Comparison of ENCODE assay signal across 11 cellular contexts in the genomic region with DNA sequence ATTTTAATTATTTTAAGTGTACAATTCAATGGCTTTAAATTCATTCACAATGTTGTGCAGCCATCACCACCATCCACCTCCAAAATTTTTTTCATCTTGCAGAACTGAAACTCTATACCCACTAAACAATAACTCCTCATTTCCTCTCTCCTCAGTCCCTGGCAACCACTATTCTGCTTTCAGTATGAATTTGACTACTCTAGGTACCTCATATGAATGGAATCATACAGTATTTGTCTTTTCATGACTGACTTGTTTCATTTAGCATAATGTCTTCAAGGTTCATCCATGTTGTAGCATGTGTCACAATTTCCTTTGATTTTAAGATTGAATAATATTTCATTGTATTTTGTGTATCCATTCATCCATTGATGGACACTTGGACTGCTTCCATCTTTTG. TPM values are rescaled to one million over a fixed set of nuclear protein-coding genes. Genes with fewer than 3 reads are reported as not detected.
DNase-seq lines count a peak whose midpoint lies in the region; ATAC-seq, FAIRE-seq and TF ChIP-seq lines count a peak whose summit lies in the region.
"Had no signal": no experiment of that assay in that cellular context is flagged by ENCODE, and none has a peak within 500 bp of the region (broad histone marks: within the 10 kb centered on the region; RNA-seq: fewer than 3 reads in every experiment).

No MANE protein-coding gene starts in this region.

- H3K9me3 Mint-ChIP-seq in activated T-helper 1 cell treated with anti-CD3 and anti-CD28 coated beads, Interleukin-12 subunit alpha, Interleukin-12 subunit beta, Interleukin-2, Interleukin-4 antibody, amounts not matched to agents 30 ng/mL and 10 ng/mL and 1 ng/mL, durations not matched to agents 14 hours and 24 hours and 36 hours: no peaks in the 10 kb centered on the region

- peak; percentile 100 for ATAC-seq in GM21529 (IDR thresholded peaks at IDR 0.05; ENCODE audit: unreplicated experiment)
- ATAC-seq in HG03139 (IDR thresholded peaks at IDR 0.05; ENCODE audit: unreplicated experiment): peak; percentile 100
- no peak for ATAC-seq in T-helper 17 cell
- no peak for ATAC-seq in aorta (ENCODE audit: low FRiP score)
- no peak for ATAC-seq in HepG2

- no peaks in the 10 kb centered on the region for H3K4me1 ChIP-seq in aorta (ENCODE audit: control insufficient read depth in 1 of 2, insufficient read depth in 2 of 2, low read length in 2 of 2)
- no peaks in the 10 kb centered on the region for H3K4me1 ChIP-seq in HepG2 (ENCODE audit: insufficient read depth, low read length)

- H3K27ac ChIP-seq in aorta (ENCODE audit: low read depth in 1 of 2, low read length in 2 of 2): no peak overlapping the region
- no peak overlapping the region for H3K27ac ChIP-seq in HepG2 (ENCODE audit: extremely low read length, insufficient read depth, low read length)
- H3K27ac ChIP-seq: 22Rv1 had no signal

- H3K4me2 ChIP-seq in HepG2 (ENCODE audit: low read depth, low read length): no peak overlapping the region

- H3K4me3 ChIP-seq in aorta (ENCODE audit: low read length in 2 of 2) (no peak overlapping the region), HepG2 (replicated peaks in 1 of 3; ENCODE audit: insufficient read depth in 1 of 3, low read depth in 2 of 3, low read length in 3 of 3) (no peak overlapping the region)

- TF ChIP-seq EP300 in HepG2 (IDR thresholded peaks at IDR 0.05; ENCODE audit: low read depth in 2 of 2, low read length in 2 of 2) (no peak), HepG2 (CRISPR knock-in tag; IDR thresholded peaks at IDR 0.05; ENCODE audit: borderline replicate concordance) (no peak)

- H3K4me3 Mint-ChIP-seq in activated T-helper 1 cell treated with anti-CD3 and anti-CD28 coated beads, Interleukin-12 subunit alpha, Interleukin-12 subunit beta, Interleukin-2, Interleukin-4 antibody, amounts not matched to agents 30 ng/mL and 10 ng/mL and 1 ng/mL, durations not matched to agents 14 hours and 24 hours and 36 hours: no peak overlapping the region
- H3K4me3 Mint-ChIP-seq in T-helper 17 cell: no peak overlapping the region

- FAIRE-seq in HepG2 (lab: Jason Lieb, UNC): no peak
- FAIRE-seq: colon had no signal

- no peaks in the 10 kb centered on the region for H4K20me1 ChIP-seq in HepG2 (ENCODE audit: insufficient read depth, low read length)

- H3K79me2 ChIP-seq in HepG2 (ENCODE audit: insufficient read depth, low read length): no peaks in the 10 kb centered on the region

- TF ChIP-seq CTCF in HepG2 (CRISPR knock-in tag; IDR thresholded peaks at IDR 0.05): no peak

- H3K36me3 ChIP-seq in aorta (ENCODE audit: control insufficient read depth in 1 of 2, insufficient read depth in 2 of 2, low read length in 1 of 2): no peaks in the 10 kb centered on the region
- H3K36me3 ChIP-seq in HepG2 (replicated peaks in 1 of 2; ENCODE audit: control insufficient read depth in 1 of 2, insufficient read depth in 2 of 2, low read length in 2 of 2): peaks cover 0 to 15% of the 10 kb centered on the region in 2 experiments; a peak in 1 of 5 replicates

- CTCF ChIA-PET in HepG2 (lab: Yijun Ruan, JAX; ENCODE audit: low intra/inter-chr PET ratio, low total read pairs): no interaction called here

- peak; percentile 21 for DNase-seq in SIG-M5 treated with dmso at 0.1 percent for 504 hours (lab: John Stamatoyannopoulos, UW; ENCODE audit: unreplicated experiment)
- no peak for DNase-seq in SIG-M5 (lab: John Stamatoyannopoulos, UW)
- peak; percentile 1 for DNase-seq in activated T-helper 1 cell treated with anti-CD3 and anti-CD28 coated beads, Interleukin-12 subunit alpha, Interleukin-12 subunit beta, Interleukin-2, Interleukin-4 antibody, amounts not matched to agents 30 ng/mL and 10 ng/mL and 1 ng/mL, durations not matched to agents 14 hours and 24 hours and 36 hours (ENCODE audit: low spot score)
- DNase-seq in T-helper 17 cell: no peak
- no peak for DNase-seq in aorta
- DNase-seq in HepG2 (ENCODE audit: low spot score): no peak

- no peaks in the 10 kb centered on the region for H3K27me3 ChIP-seq in aorta (ENCODE audit: control insufficient read depth in 1 of 2, insufficient read depth in 2 of 2, low read length in 1 of 2)
- no peaks in the 10 kb centered on the region for H3K27me3 ChIP-seq in HepG2 (ENCODE audit: control insufficient read depth in 1 of 2, insufficient read depth in 2 of 2, low read length in 2 of 2)

- no peak for TF ChIP-seq RAD21 in HepG2 (CRISPR knock-in tag; IDR thresholded peaks at IDR 0.05)

- intact Hi-C loops in activated T-helper 1 cell treated with anti-CD3 and anti-CD28 coated beads, Interleukin-12 subunit alpha, Interleukin-12 subunit beta, Interleukin-2, Interleukin-4 antibody, amounts not matched to agents 30 ng/mL and 10 ng/mL and 1 ng/mL, durations not matched to agents 14 hours and 24 hours and 36 hours (cut with micrococcal nuclease): loop anchor here (1.0 to 10.0 kb wide), 4 partner anchors 44 to 339 kb away; partner anchors contain the start of gene KIF4A
- intact Hi-C loops in aorta (cut with DNase I) (no loop called here), HepG2 (cut with micrococcal nuclease; ENCODE audit: unreplicated experiment) (no loop called here)

- POLR2A ChIA-PET in HepG2 (lab: Yijun Ruan, JAX): no interaction called here

- in situ Hi-C loops in HepG2 (cut with HindIII; ENCODE audit: extremely low pct_ligation_motif_present, low pct_unique_long_range_greater_than_20kb): no loop called here

- H3K36me3 Mint-ChIP-seq in activated T-helper 1 cell treated with anti-CD3 and anti-CD28 coated beads, Interleukin-12 subunit alpha, Interleukin-12 subunit beta, Interleukin-2, Interleukin-4 antibody, amounts not matched to agents 30 ng/mL and 10 ng/mL and 1 ng/mL, durations not matched to agents 14 hours and 24 hours and 36 hours (ENCODE audit: low read depth): peaks cover 19% of the 10 kb centered on the region
- H3K36me3 Mint-ChIP-seq in T-helper 17 cell (ENCODE audit: low read depth): no peaks in the 10 kb centered on the region

- H3K9me3 ChIP-seq in T-helper 17 cell (ENCODE audit: control insufficient read depth, low read length, poor library complexity, severe bottlenecking) (no peaks in the 10 kb centered on the region), aorta (ENCODE audit: control insufficient read depth, low read length) (no peaks in the 10 kb centered on the region), HepG2 (ENCODE audit: low read length) (no peaks in the 10 kb centered on the region)

- no TSS peak for BruUV-seq in HepG2 (replicated peaks; lab: Mats Ljungman, UMichigan)

- peaks cover 26% of the 10 kb centered on the region for H3K4me1 Mint-ChIP-seq in activated T-helper 1 cell treated with anti-CD3 and anti-CD28 coated beads, Interleukin-12 subunit alpha, Interleukin-12 subunit beta, Interleukin-2, Interleukin-4 antibody, amounts not matched to agents 30 ng/mL and 10 ng/mL and 1 ng/mL, durations not matched to agents 14 hours and 24 hours and 36 hours (ENCODE audit: low read depth)
- no peaks in the 10 kb centered on the region for H3K4me1 Mint-ChIP-seq in T-helper 17 cell

- TF ChIP-seq POLR2A in HepG2 (IDR thresholded peaks at IDR 0.05; ENCODE audit: insufficient read depth in 1 of 2, low read depth in 2 of 2, low read length in 2 of 2): no peak

- H2AFZ ChIP-seq in HepG2 (ENCODE audit: low read length): no peak overlapping the region

- H3K27me3 Mint-ChIP-seq in activated T-helper 1 cell treated with anti-CD3 and anti-CD28 coated beads, Interleukin-12 subunit alpha, Interleukin-12 subunit beta, Interleukin-2, Interleukin-4 antibody, amounts not matched to agents 30 ng/mL and 10 ng/mL and 1 ng/mL, durations not matched to agents 14 hours and 24 hours and 36 hours (ENCODE audit: insufficient read depth): no peaks in the 10 kb centered on the region
- no peaks in the 10 kb centered on the region for H3K27me3 Mint-ChIP-seq in T-helper 17 cell

- peak overlapping the region; percentile 2 for H3K27ac Mint-ChIP-seq in activated T-helper 1 cell treated with anti-CD3 and anti-CD28 coated beads, Interleukin-12 subunit alpha, Interleukin-12 subunit beta, Interleukin-2, Interleukin-4 antibody, amounts not matched to agents 30 ng/mL and 10 ng/mL and 1 ng/mL, durations not matched to agents 14 hours and 24 hours and 36 hours
- no peak overlapping the region for H3K27ac Mint-ChIP-seq in T-helper 17 cell

- no peak overlapping the region for H3K9ac ChIP-seq in HepG2 (ENCODE audit: insufficient read depth, low read depth, low read length)

RNA-seq across cellular contexts. Expression of gene KIF4A, which starts 46.9 kb away (rescaled TPM):
- 18.7 and 19.4 TPM in 2 replicates for total RNA-seq in activated T-helper 1 cell treated with anti-CD3 and anti-CD28 coated beads, Interleukin-12 subunit alpha, Interleukin-12 subunit beta, Interleukin-2, Interleukin-4 antibody, amounts not matched to agents 30 ng/mL and 10 ng/mL and 1 ng/mL, durations not matched to agents 14 hours and 24 hours and 36 hours
- under 1 TPM; 0.05 to 0.23 TPM for total RNA-seq in T-helper 17 cell
- total RNA-seq in aorta: under 1 TPM; 0.36 to 0.66 TPM
- polyA plus RNA-seq in aorta: under 1 TPM; 0.38 to 0.41 TPM
- 28.2 and 42.2 TPM in 2 replicates for total RNA-seq in HepG2 (2016; rRNA removed; fragmentation: Illumina TruSeq; extraction: Trizol)
- total RNA-seq in HepG2 (2016; cell fraction: cytosol; rRNA removed; fragmentation: Illumina TruSeq; extraction: Trizol; ENCODE audit: low read depth): 5.5 and 6.2 TPM in 2 replicates
- total RNA-seq in HepG2 (2016; cell fraction: insoluble cytoplasmic fraction; rRNA removed; fragmentation: Illumina TruSeq; extraction: Trizol): 28.0 and 41.6 TPM in 2 replicates
- total RNA-seq in HepG2 (2016; cell fraction: membrane; rRNA removed; fragmentation: Illumina TruSeq; extraction: Trizol): 6.7 and 8.1 TPM in 2 replicates
- 24.1 and 25.7 TPM in 2 replicates for total RNA-seq in HepG2 (2016; cell fraction: nucleus; rRNA removed; fragmentation: Illumina TruSeq; extraction: Trizol)
- polyA plus RNA-seq in HepG2 (2011; rRNA removed): 5.6 and 9.4 TPM in 2 replicates
- polyA plus RNA-seq in HepG2 (2011; cell fraction: cytosol; rRNA removed): 4.9 and 5.4 TPM in 2 replicates
- 3.6 and 4.3 TPM in 2 replicates for polyA plus RNA-seq in HepG2 (2011; cell fraction: nucleus; rRNA removed)
- polyA plus RNA-seq in HepG2 (2012): 4.9 and 10.9 TPM in 2 replicates
- polyA plus RNA-seq in HepG2 (2016; cell fraction: cytosol; fragmentation: Illumina TruSeq; extraction: Trizol; ENCODE audit: low read depth): 0.69 and 0.99 TPM in 2 replicates
- polyA plus RNA-seq in HepG2 (2016; cell fraction: insoluble cytoplasmic fraction; fragmentation: Illumina TruSeq; extraction: Trizol; ENCODE audit: low read depth): 31.4 and 33.9 TPM in 2 replicates
- polyA plus RNA-seq in HepG2 (2016; cell fraction: membrane; fragmentation: Illumina TruSeq; extraction: Trizol; ENCODE audit: low read depth): 2.3 and 3.3 TPM in 2 replicates
- 24.0 and 24.4 TPM in 2 replicates for polyA plus RNA-seq in HepG2 (2016; cell fraction: nucleus; fragmentation: Illumina TruSeq; extraction: Trizol; ENCODE audit: insufficient read depth, low read depth)
- polyA minus RNA-seq in HepG2 (2011; rRNA and poly(A)+ RNA removed; ENCODE audit: low replicate concordance): 5.2 and 36.2 TPM in 2 replicates
- polyA minus RNA-seq in HepG2 (2011; cell fraction: cytosol; rRNA and poly(A)+ RNA removed): 6.7 and 8.5 TPM in 2 replicates
- polyA minus RNA-seq in HepG2 (2011; cell fraction: nucleus; rRNA and poly(A)+ RNA removed): 11.3 and 13.4 TPM in 2 replicates

RNA-seq across cellular contexts. Expression of gene PDZD11, which starts 47.0 kb away (rescaled TPM):
- total RNA-seq in activated T-helper 1 cell treated with anti-CD3 and anti-CD28 coated beads, Interleukin-12 subunit alpha, Interleukin-12 subunit beta, Interleukin-2, Interleukin-4 antibody, amounts not matched to agents 30 ng/mL and 10 ng/mL and 1 ng/mL, durations not matched to agents 14 hours and 24 hours and 36 hours: 28.7 and 31.9 TPM in 2 replicates
- total RNA-seq in T-helper 17 cell: 10 to 100 TPM; 12.1 to 13.4 TPM
- total RNA-seq in aorta: 10 to 100 TPM; 18.7 to 27.1 TPM
- polyA plus RNA-seq in aorta: 10 to 100 TPM; 57.8 to 67.1 TPM
- 29.1 and 42.0 TPM in 2 replicates for total RNA-seq in HepG2 (2016; rRNA removed; fragmentation: Illumina TruSeq; extraction: Trizol)
- total RNA-seq in HepG2 (2016; cell fraction: cytosol; rRNA removed; fragmentation: Illumina TruSeq; extraction: Trizol; ENCODE audit: low read depth): 16.3 and 17.6 TPM in 2 replicates
- total RNA-seq in HepG2 (2016; cell fraction: insoluble cytoplasmic fraction; rRNA removed; fragmentation: Illumina TruSeq; extraction: Trizol): 31.0 and 43.0 TPM in 2 replicates
- 25.4 and 26.3 TPM in 2 replicates for total RNA-seq in HepG2 (2016; cell fraction: membrane; rRNA removed; fragmentation: Illumina TruSeq; extraction: Trizol)
- total RNA-seq in HepG2 (2016; cell fraction: nucleus; rRNA removed; fragmentation: Illumina TruSeq; extraction: Trizol): 14.4 and 15.8 TPM in 2 replicates
- polyA plus RNA-seq in HepG2 (2011; rRNA removed): 42.9 and 47.0 TPM in 2 replicates
- polyA plus RNA-seq in HepG2 (2011; cell fraction: cytosol; rRNA removed): 35.7 and 40.1 TPM in 2 replicates
- 34.9 and 37.9 TPM in 2 replicates for polyA plus RNA-seq in HepG2 (2011; cell fraction: nucleus; rRNA removed)
- polyA plus RNA-seq in HepG2 (2012): 22.3 and 28.3 TPM in 2 replicates
- polyA plus RNA-seq in HepG2 (2016; cell fraction: cytosol; fragmentation: Illumina TruSeq; extraction: Trizol; ENCODE audit: low read depth): 24.3 and 25.4 TPM in 2 replicates
- polyA plus RNA-seq in HepG2 (2016; cell fraction: insoluble cytoplasmic fraction; fragmentation: Illumina TruSeq; extraction: Trizol; ENCODE audit: low read depth): 58.4 and 62.2 TPM in 2 replicates
- polyA plus RNA-seq in HepG2 (2016; cell fraction: membrane; fragmentation: Illumina TruSeq; extraction: Trizol; ENCODE audit: low read depth): 31.5 and 32.3 TPM in 2 replicates
- 30.3 and 34.7 TPM in 2 replicates for polyA plus RNA-seq in HepG2 (2016; cell fraction: nucleus; fragmentation: Illumina TruSeq; extraction: Trizol; ENCODE audit: insufficient read depth, low read depth)
- polyA minus RNA-seq in HepG2 (2011; rRNA and poly(A)+ RNA removed; ENCODE audit: low replicate concordance): 40.3 and 181 TPM in 2 replicates
- polyA minus RNA-seq in HepG2 (2011; cell fraction: cytosol; rRNA and poly(A)+ RNA removed): 13.1 and 17.2 TPM in 2 replicates
- 11.6 and 14.9 TPM in 2 replicates for polyA minus RNA-seq in HepG2 (2011; cell fraction: nucleus; rRNA and poly(A)+ RNA removed)

RNA-seq across cellular contexts. Expression of gene RAB41, which starts 54.8 kb away (rescaled TPM):
- not detected in 2 replicates for total RNA-seq in activated T-helper 1 cell treated with anti-CD3 and anti-CD28 coated beads, Interleukin-12 subunit alpha, Interleukin-12 subunit beta, Interleukin-2, Interleukin-4 antibody, amounts not matched to agents 30 ng/mL and 10 ng/mL and 1 ng/mL, durations not matched to agents 14 hours and 24 hours and 36 hours
- total RNA-seq in T-helper 17 cell (not detected), aorta (not detected), HepG2 (2016; rRNA removed; fragmentation: Illumina TruSeq; extraction: Trizol) (not detected in 2 replicates)
- polyA plus RNA-seq in aorta (not detected), HepG2 (2011; rRNA removed) (not detected in 2 replicates)
- not detected in 2 replicates for total RNA-seq in HepG2 (2016; cell fraction: cytosol; rRNA removed; fragmentation: Illumina TruSeq; extraction: Trizol; ENCODE audit: low read depth)
- not detected in 2 replicates for total RNA-seq in HepG2 (2016; cell fraction: insoluble cytoplasmic fraction; rRNA removed; fragmentation: Illumina TruSeq; extraction: Trizol)
- total RNA-seq in HepG2 (2016; cell fraction: membrane; rRNA removed; fragmentation: Illumina TruSeq; extraction: Trizol): not detected in 2 replicates
- not detected in 2 replicates for total RNA-seq in HepG2 (2016; cell fraction: nucleus; rRNA removed; fragmentation: Illumina TruSeq; extraction: Trizol)
- polyA plus RNA-seq in HepG2 (2011; cell fraction: cytosol; rRNA removed): not detected in 2 replicates
- not detected in 2 replicates for polyA plus RNA-seq in HepG2 (2011; cell fraction: nucleus; rRNA removed)
- polyA plus RNA-seq in HepG2 (2012): not detected in 2 replicates
- polyA plus RNA-seq in HepG2 (2016; cell fraction: cytosol; fragmentation: Illumina TruSeq; extraction: Trizol; ENCODE audit: low read depth): not detected in 2 replicates
- polyA plus RNA-seq in HepG2 (2016; cell fraction: insoluble cytoplasmic fraction; fragmentation: Illumina TruSeq; extraction: Trizol; ENCODE audit: low read depth): not detected in 2 replicates
- polyA plus RNA-seq in HepG2 (2016; cell fraction: membrane; fragmentation: Illumina TruSeq; extraction: Trizol; ENCODE audit: low read depth): not detected in 2 replicates
- polyA plus RNA-seq in HepG2 (2016; cell fraction: nucleus; fragmentation: Illumina TruSeq; extraction: Trizol; ENCODE audit: insufficient read depth, low read depth): not detected in 2 replicates
- not detected in 2 replicates for polyA minus RNA-seq in HepG2 (2011; rRNA and poly(A)+ RNA removed; ENCODE audit: low replicate concordance)
- polyA minus RNA-seq in HepG2 (2011; cell fraction: cytosol; rRNA and poly(A)+ RNA removed): not detected in 2 replicates
- polyA minus RNA-seq in HepG2 (2011; cell fraction: nucleus; rRNA and poly(A)+ RNA removed): not detected in 2 replicates
- total RNA-seq: skeletal muscle tissue had no signal

Comparison
In these comparisons a context has a peak if more than half of its experiments do, and no peak if none do; other contexts are left out.
1. DNase-seq: peak in SIG-M5 treated with dmso at 0.1 percent for 504 hours (single experiment) and activated T-helper 1 cell treated with anti-CD3 and anti-CD28 coated beads, Interleukin-12 subunit alpha, Interleukin-12 subunit beta, Interleukin-2, Interleukin-4 antibody, amounts not matched to agents 30 ng/mL and 10 ng/mL and 1 ng/mL, durations not matched to agents 14 hours and 24 hours and 36 hours (single experiment); none in SIG-M5 (single experiment), T-helper 17 cell (0 of 3), aorta (0 of 2) and HepG2 (single experiment).
2. ATAC-seq: peak in GM21529 (single experiment) and HG03139 (single experiment); none in T-helper 17 cell (single experiment), aorta (single experiment) and HepG2 (single experiment).